ENCODE assay signal across 1 cellular context in genomic region chr9:127854169-127854833, GRCh38.
TF ChIP-seq lines count a peak whose summit lies in the region.

Gene ENG (minus strand): TSS chr9:127854658. CDS start chr9:127854355, 303 bp downstream.

TF ChIP-seq in HepG2, 621 proteins besides CTCF, POLR2A, EP300 and RAD21 (continued from another document):
- peak; percentile 79 for TF ChIP-seq ZBTB33 (CRISPR knock-in tag; IDR thresholded peaks at IDR 0.05)
- no peak for TF ChIP-seq ZNF484 (CRISPR knock-in tag; IDR thresholded peaks at IDR 0.05; ENCODE audit: borderline replicate concordance, low read depth)
- TF ChIP-seq HNRNPLL (IDR thresholded peaks at IDR 0.05; ENCODE audit: low read depth, low read length, poor library complexity, severe bottlenecking) = peak; percentile 23
- TF ChIP-seq MED13 (CRISPR knock-in tag; IDR thresholded peaks at IDR 0.05) = no peak
- no peak for TF ChIP-seq ZNF562 (CRISPR knock-in tag; IDR thresholded peaks at IDR 0.05; ENCODE audit: borderline replicate concordance)
- no peak for TF ChIP-seq ADNP (CRISPR knock-in tag; IDR thresholded peaks at IDR 0.05)
- TF ChIP-seq ZFP36 (IDR thresholded peaks at IDR 0.05; ENCODE audit: borderline replicate concordance, low read depth, low read length, partially characterized antibody) = no peak
- TF ChIP-seq HOXD1 (CRISPR knock-in tag; IDR thresholded peaks at IDR 0.05) = no peak
- TF ChIP-seq NFE2L1 (CRISPR knock-in tag; IDR thresholded peaks at IDR 0.05; ENCODE audit: borderline replicate concordance) = no peak
- no peak for TF ChIP-seq MTA3 (CRISPR knock-in tag; IDR thresholded peaks at IDR 0.05)
- no peak for TF ChIP-seq BRCA1 (CRISPR knock-in tag; IDR thresholded peaks at IDR 0.05)
- TF ChIP-seq ATF5 (CRISPR knock-in tag; IDR thresholded peaks at IDR 0.05; ENCODE audit: low read depth) = no peak
- TF ChIP-seq FOXP1 (IDR thresholded peaks at IDR 0.05) = no peak
- no peak for TF ChIP-seq FOXP1 (CRISPR knock-in tag; IDR thresholded peaks at IDR 0.05)
- TF ChIP-seq NFIC (IDR thresholded peaks at IDR 0.05; ENCODE audit: low read length) = no peak
- TF ChIP-seq RBFOX2 (IDR thresholded peaks at IDR 0.05; ENCODE audit: low read depth, low read length) = peak; percentile 55
- no peak for TF ChIP-seq POLR2G (IDR thresholded peaks at IDR 0.05; ENCODE audit: low read depth, low read length)
- TF ChIP-seq ZFX (CRISPR knock-in tag; IDR thresholded peaks at IDR 0.05; ENCODE audit: low read depth) = peak; percentile 31; the same call in 1 of the 2 replicates
- peak; percentile 75 for TF ChIP-seq ZBTB38 (CRISPR knock-in tag; IDR thresholded peaks at IDR 0.05)
- no peak for TF ChIP-seq RCOR2 (CRISPR knock-in tag; IDR thresholded peaks at IDR 0.05)
- no peak for TF ChIP-seq ZNF232 (CRISPR knock-in tag; IDR thresholded peaks at IDR 0.05; ENCODE audit: borderline replicate concordance)
- TF ChIP-seq RFX1 (IDR thresholded peaks at IDR 0.05) = no peak
- TF ChIP-seq MED1 (CRISPR knock-in tag; IDR thresholded peaks at IDR 0.05) = no peak
- no peak for TF ChIP-seq SRSF4 (IDR thresholded peaks at IDR 0.05; ENCODE audit: low read depth, low read length, poor library complexity, severe bottlenecking)
- no peak for TF ChIP-seq FOXP4 (CRISPR knock-in tag; IDR thresholded peaks at IDR 0.05)
- no peak for TF ChIP-seq THYN1 (CRISPR knock-in tag; IDR thresholded peaks at IDR 0.05; ENCODE audit: borderline replicate concordance, low read depth)
- no peak for TF ChIP-seq RBM39 (IDR thresholded peaks at IDR 0.05; ENCODE audit: low read depth, low read length, poor library complexity, severe bottlenecking)
- TF ChIP-seq ZNF800 (CRISPR knock-in tag; IDR thresholded peaks at IDR 0.05) = no peak
- no peak for TF ChIP-seq RNF2 (conservative IDR thresholded peaks at IDR 0.05; ENCODE audit: low read depth)
- no peak for TF ChIP-seq ZSCAN31 (CRISPR knock-in tag; IDR thresholded peaks at IDR 0.05; ENCODE audit: low read depth)
- TF ChIP-seq JARID2 (CRISPR knock-in tag; IDR thresholded peaks at IDR 0.05; ENCODE audit: insufficient replicate concordance) = no peak
- TF ChIP-seq GABPB1 (CRISPR knock-in tag; IDR thresholded peaks at IDR 0.05) = no peak
- TF ChIP-seq ZNF234 (CRISPR knock-in tag; conservative IDR thresholded peaks at IDR 0.05) = no peak
